ENCODE assay signal across 1 cellular context in the genomic region with DNA sequence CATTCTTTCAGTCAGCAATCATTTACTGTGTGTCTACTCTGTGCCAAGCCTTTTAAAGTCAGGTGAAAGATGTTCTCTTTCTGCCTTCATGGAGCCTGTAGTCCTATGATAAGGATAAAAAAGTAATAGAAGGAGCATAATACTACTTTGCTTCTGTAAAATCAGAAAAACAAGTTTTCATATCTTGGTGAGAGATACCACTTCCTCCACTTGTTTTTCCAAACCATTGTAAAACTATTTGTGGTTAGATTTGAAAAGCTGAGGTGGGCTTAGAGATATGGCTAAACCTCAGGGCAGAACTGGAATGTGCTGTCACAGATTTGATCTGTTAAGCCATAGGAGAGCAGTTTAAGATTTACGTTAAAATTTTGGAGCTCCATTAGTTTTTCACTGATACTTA.
TF ChIP-seq lines count a peak whose summit lies in the region.

No MANE protein-coding gene starts in this region.

TF ChIP-seq in IMR-90, 13 proteins besides CTCF, POLR2A, EP300 and RAD21 (continued from another document):
- TF ChIP-seq, protein P1, sequence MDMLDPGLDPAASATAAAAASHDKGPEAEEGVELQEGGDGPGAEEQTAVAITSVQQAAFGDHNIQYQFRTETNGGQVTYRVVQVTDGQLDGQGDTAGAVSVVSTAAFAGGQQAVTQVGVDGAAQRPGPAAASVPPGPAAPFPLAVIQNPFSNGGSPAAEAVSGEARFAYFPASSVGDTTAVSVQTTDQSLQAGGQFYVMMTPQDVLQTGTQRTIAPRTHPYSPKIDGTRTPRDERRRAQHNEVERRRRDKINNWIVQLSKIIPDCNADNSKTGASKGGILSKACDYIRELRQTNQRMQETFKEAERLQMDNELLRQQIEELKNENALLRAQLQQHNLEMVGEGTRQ (IDR thresholded peaks at IDR 0.05; ENCODE audit: low read depth, low read length): no peak
- TF ChIP-seq, protein P2, sequence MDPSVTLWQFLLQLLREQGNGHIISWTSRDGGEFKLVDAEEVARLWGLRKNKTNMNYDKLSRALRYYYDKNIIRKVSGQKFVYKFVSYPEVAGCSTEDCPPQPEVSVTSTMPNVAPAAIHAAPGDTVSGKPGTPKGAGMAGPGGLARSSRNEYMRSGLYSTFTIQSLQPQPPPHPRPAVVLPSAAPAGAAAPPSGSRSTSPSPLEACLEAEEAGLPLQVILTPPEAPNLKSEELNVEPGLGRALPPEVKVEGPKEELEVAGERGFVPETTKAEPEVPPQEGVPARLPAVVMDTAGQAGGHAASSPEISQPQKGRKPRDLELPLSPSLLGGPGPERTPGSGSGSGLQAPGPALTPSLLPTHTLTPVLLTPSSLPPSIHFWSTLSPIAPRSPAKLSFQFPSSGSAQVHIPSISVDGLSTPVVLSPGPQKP (IDR thresholded peaks at IDR 0.05; ENCODE audit: borderline replicate concordance, low read depth, low read length): no peak
- no peak for TF ChIP-seq RCOR1 (IDR thresholded peaks at IDR 0.05; ENCODE audit: insufficient replicate concordance, low read length)
- TF ChIP-seq MAFK (IDR thresholded peaks at IDR 0.05; ENCODE audit: low read depth, low read length): no peak
- TF ChIP-seq FOS (IDR thresholded peaks at IDR 0.05; ENCODE audit: low read depth, low read length): no peak
- TF ChIP-seq CHD1 (IDR thresholded peaks at IDR 0.05; ENCODE audit: low read depth, low read length): no peak
- TF ChIP-seq RFX5 (IDR thresholded peaks at IDR 0.05; ENCODE audit: low read depth, low read length): no peak
- no peak for TF ChIP-seq CEBPB (IDR thresholded peaks at IDR 0.05; ENCODE audit: low read depth, low read length)
- no peak for TF ChIP-seq SMC3 (IDR thresholded peaks at IDR 0.05; ENCODE audit: low read depth, low read length)
